Comparison of ENCODE assay signal across 27 cellular contexts in the genomic region with DNA sequence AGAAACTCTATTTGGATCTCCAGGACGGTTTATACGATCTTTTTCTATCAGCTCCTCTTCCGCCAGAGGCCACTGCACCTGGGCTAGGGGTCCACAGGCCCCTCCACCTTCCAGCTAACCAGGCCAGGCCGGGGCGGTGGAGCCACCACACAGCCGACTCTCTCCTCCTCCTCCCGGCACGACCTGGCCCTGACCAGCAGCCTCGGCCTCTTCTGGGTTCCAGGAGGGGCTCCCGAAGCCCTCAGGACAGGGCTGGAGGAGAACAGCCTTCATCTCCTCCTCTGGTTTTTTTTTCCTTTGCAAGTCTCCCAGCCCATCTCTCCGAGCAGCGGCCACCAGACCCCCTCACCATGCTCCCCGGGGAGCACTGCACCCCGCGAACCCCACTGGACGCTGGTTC. TPM values are rescaled to one million over a fixed set of nuclear protein-coding genes. Genes with fewer than 3 reads are reported as not detected.
"Had no signal": no experiment of that assay in that cellular context is flagged by ENCODE, and none has a peak within 500 bp of the region (broad histone marks: within the 10 kb centered on the region; RNA-seq: fewer than 3 reads in every experiment).

No MANE protein-coding gene starts in this region.

- H3K27ac ChIP-seq: body of pancreas, esophagus muscularis mucosa, foreskin keratinocyte, heart right ventricle, lower lobe of right lung, pancreas, psoas muscle, sigmoid colon, suprapubic skin, tibial artery, upper lobe of right lung had no signal

- H3K4me3 ChIP-seq: body of pancreas, esophagus muscularis mucosa, heart right ventricle, lower lobe of right lung, pancreas, psoas muscle, sigmoid colon, suprapubic skin, tibial artery, upper lobe of right lung had no signal

- H3K4me3 Mint-ChIP-seq: activated naive CD8-positive, alpha-beta T cell; natural killer cell had no signal

- DNase-seq: activated CD4-positive, alpha-beta T cell treated with anti-CD3 and anti-CD28 coated beads for 48 hours; activated CD4-positive, alpha-beta T cell treated with anti-CD3 and anti-CD28 coated beads, Interleukin-2, amount 50 U/mL, for 48 hours; activated CD8-positive, alpha-beta memory T cell treated with anti-CD3 and anti-CD28 coated beads for 24 hours; activated effector memory CD4-positive, alpha-beta T cell treated with Interleukin-2 at 50 U/mL for 16 hours; activated naive CD4-positive, alpha-beta T cell treated with Interleukin-2 at 50 U/mL for 16 hours; body of pancreas; caudate nucleus; cortex of kidney; foreskin keratinocyte; heart right ventricle; kidney glomerular epithelial cell; lower lobe of right lung; mesendoderm; natural killer cell; pancreas; psoas muscle; sigmoid colon; small intestine; stimulated activated naive CD4-positive, alpha-beta T cell; T-helper 1 cell; upper lobe of right lung had no signal

- H3K27me3 ChIP-seq: pancreas had no signal

- H3K9me3 Mint-ChIP-seq: natural killer cell had no signal

- H3K4me1 ChIP-seq: body of pancreas, pancreas, psoas muscle had no signal

- FAIRE-seq: pancreas, small intestine had no signal

- ATAC-seq: body of pancreas, foreskin keratinocyte, heart right ventricle, left lobe of liver, lower lobe of right lung, natural killer cell, pancreas, psoas muscle, upper lobe of right lung had no signal

- H3K27ac Mint-ChIP-seq: activated naive CD8-positive, alpha-beta T cell; natural killer cell had no signal

- H3K9me3 ChIP-seq: body of pancreas, esophagus muscularis mucosa, heart right ventricle, lower lobe of right lung, pancreas, psoas muscle, sigmoid colon, suprapubic skin, tibial artery, upper lobe of right lung had no signal

RNA-seq across cellular contexts. Expression of a gene that starts 17.1 kb away (rescaled TPM):
- total RNA-seq: body of pancreas, left lobe of liver, lower lobe of right lung, mononuclear cell, natural killer cell, psoas muscle, sigmoid colon, upper lobe of right lung had no signal
